1 cellular context compared by ENCODE assay signal in the genomic region with DNA sequence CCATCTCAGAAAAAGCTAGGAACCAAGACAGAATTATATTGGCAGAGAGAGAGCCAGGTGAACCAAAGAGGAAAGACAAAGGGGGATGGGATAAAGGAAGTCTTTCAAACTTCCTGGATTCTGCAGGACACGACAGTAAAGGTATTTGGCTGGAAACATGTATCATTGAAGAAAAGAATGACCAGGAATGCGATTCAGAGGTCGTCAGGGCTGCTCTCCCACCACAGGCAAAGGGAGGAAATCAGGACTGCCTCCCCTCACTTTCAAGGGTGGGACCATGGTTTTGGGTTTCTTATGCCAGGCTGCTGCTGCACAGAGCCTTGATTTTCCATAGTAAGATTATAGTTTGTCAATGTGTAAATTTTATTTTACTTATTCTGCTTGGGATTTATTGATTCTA.
TF ChIP-seq lines count a peak whose summit lies in the region.

No MANE protein-coding gene starts in this region.

TF ChIP-seq in GM23338, 12 proteins besides CTCF, POLR2A, EP300 and RAD21 (continued from another document):
- TF ChIP-seq ZNF331 (CRISPR knock-in tag; IDR thresholded peaks at IDR 0.05; ENCODE audit: low read depth): no peak
- TF ChIP-seq CREB1 (CRISPR knock-in tag; IDR thresholded peaks at IDR 0.05; ENCODE audit: low read depth): no peak
- no peak for TF ChIP-seq NANOG (IDR thresholded peaks at IDR 0.05; ENCODE audit: borderline replicate concordance)
- TF ChIP-seq ZNF114 (CRISPR knock-in tag; IDR thresholded peaks at IDR 0.05): no peak
- no peak for TF ChIP-seq EZH2phosphoT487 (IDR thresholded peaks at IDR 0.05; ENCODE audit: unreplicated experiment)
- TF ChIP-seq, protein P1, sequence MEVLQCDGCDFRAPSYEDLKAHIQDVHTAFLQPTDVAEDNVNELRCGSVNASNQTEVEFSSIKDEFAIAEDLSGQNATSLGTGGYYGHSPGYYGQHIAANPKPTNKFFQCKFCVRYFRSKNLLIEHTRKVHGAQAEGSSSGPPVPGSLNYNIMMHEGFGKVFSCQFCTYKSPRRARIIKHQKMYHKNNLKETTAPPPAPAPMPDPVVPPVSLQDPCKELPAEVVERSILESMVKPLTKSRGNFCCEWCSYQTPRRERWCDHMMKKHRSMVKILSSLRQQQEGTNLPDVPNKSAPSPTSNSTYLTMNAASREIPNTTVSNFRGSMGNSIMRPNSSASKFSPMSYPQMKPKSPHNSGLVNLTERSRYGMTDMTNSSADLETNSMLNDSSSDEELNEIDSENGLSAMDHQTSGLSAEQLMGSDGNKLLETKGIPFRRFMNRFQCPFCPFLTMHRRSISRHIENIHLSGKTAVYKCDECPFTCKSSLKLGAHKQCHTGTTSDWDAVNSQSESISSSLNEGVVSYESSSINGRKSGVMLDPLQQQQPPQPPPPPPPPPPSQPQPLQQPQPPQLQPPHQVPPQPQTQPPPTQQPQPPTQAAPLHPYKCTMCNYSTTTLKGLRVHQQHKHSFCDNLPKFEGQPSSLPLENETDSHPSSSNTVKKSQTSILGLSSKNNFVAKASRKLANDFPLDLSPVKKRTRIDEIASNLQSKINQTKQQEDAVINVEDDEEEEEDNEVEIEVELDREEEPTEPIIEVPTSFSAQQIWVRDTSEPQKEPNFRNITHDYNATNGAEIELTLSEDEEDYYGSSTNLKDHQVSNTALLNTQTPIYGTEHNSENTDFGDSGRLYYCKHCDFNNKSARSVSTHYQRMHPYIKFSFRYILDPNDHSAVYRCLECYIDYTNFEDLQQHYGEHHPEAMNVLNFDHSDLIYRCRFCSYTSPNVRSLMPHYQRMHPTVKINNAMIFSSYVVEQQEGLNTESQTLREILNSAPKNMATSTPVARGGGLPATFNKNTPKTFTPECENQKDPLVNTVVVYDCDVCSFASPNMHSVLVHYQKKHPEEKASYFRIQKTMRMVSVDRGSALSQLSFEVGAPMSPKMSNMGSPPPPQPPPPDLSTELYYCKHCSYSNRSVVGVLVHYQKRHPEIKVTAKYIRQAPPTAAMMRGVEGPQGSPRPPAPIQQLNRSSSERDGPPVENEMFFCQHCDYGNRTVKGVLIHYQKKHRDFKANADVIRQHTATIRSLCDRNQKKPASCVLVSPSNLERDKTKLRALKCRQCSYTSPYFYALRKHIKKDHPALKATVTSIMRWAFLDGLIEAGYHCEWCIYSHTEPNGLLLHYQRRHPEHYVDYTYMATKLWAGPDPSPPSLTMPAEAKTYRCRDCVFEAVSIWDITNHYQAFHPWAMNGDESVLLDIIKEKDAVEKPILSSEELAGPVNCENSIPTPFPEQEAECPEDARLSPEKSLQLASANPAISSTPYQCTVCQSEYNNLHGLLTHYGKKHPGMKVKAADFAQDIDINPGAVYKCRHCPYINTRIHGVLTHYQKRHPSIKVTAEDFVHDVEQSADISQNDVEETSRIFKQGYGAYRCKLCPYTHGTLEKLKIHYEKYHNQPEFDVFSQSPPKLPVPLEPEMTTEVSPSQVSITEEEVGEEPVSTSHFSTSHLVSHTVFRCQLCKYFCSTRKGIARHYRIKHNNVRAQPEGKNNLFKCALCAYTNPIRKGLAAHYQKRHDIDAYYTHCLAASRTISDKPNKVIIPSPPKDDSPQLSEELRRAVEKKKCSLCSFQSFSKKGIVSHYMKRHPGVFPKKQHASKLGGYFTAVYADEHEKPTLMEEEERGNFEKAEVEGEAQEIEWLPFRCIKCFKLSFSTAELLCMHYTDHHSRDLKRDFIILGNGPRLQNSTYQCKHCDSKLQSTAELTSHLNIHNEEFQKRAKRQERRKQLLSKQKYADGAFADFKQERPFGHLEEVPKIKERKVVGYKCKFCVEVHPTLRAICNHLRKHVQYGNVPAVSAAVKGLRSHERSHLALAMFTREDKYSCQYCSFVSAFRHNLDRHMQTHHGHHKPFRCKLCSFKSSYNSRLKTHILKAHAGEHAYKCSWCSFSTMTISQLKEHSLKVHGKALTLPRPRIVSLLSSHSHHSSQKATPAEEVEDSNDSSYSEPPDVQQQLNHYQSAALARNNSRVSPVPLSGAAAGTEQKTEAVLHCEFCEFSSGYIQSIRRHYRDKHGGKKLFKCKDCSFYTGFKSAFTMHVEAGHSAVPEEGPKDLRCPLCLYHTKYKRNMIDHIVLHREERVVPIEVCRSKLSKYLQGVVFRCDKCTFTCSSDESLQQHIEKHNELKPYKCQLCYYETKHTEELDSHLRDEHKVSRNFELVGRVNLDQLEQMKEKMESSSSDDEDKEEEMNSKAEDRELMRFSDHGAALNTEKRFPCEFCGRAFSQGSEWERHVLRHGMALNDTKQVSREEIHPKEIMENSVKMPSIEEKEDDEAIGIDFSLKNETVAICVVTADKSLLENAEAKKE (CRISPR knock-in tag; IDR thresholded peaks at IDR 0.05): no peak
